In the genomic region with DNA sequence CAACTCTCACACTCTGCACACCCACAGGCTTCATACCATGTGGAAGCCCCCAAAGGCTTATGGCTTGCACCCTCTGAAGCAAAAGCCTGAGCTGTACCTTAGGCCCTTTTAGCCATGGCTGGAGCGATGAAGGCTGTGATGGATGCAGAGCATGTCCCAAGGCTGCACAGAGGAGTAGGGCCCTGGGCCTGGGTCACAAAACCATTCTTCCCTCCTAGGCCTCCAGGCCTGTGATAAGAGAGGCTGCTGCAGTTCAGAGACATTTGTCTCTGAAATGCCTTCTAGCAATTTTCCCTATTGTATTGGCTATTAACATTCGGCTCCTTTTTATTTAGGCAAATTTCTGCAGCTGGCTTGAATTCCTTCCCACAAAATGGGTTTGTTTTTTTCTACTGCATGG, we compare ENCODE assay signal across 8 cellular contexts.
"Had no signal": no experiment of that assay in that cellular context is flagged by ENCODE, and none has a peak within 500 bp of the region (broad histone marks: within the 10 kb centered on the region; RNA-seq: fewer than 3 reads in every experiment).

No MANE protein-coding gene starts in this region.

- ATAC-seq: GM12878 had no signal

- DNase-seq: GDM1, GF-D8 had no signal

- H3K4me3 ChIP-seq: GM12878 had no signal

- FAIRE-seq: G401.6, GM12878, GM12891, GM12892, GM18507, GM19239 had no signal
